In the genomic region with DNA sequence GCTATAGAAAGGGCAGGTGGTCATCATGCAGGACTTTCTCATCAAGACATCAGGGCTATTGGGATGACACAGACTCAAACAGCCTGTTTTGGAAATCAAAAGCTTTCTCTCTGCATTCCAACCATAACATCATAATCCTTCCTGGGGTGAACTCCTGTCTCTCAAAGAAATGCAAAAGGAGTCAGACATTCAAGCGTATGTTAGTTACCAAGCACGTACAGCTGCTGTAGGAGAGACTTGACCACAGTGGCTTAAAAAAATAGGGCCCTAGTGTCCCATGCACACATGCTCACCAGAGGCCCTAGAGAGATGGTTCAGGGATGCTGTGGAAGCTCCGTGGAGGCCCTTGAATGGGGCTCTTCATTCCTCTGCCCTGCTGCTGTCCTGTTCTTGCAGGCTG, we compare ENCODE assay signal across 10 cellular contexts. TPM values are rescaled to one million over a fixed set of nuclear protein-coding genes. Genes with fewer than 3 reads are reported as not detected.
"Had no signal": no experiment of that assay in that cellular context is flagged by ENCODE, and none has a peak within 500 bp of the region (broad histone marks: within the 10 kb centered on the region; RNA-seq: fewer than 3 reads in every experiment).

No MANE protein-coding gene starts in this region.

- DNase-seq: GM23248, GOT3, H7, HFFc6, KG1 had no signal

- H3K9ac ChIP-seq: GM23248 had no signal

- ATAC-seq: HCT116, HepG2, K562 had no signal

- H3K27ac ChIP-seq: GM23248, HL-60 had no signal

- H3K4me1 ChIP-seq: HAP-1 had no signal

- H3K4me3 ChIP-seq: GM23248, HAP-1, K562 had no signal

- H3K36me3 ChIP-seq: HAP-1 had no signal

- H2AFZ ChIP-seq: GM23248 had no signal

RNA-seq across cellular contexts. Expression of a gene that starts 24.6 kb away (rescaled TPM):
- total RNA-seq: H7, HepG2 had no signal
- polyA plus RNA-seq: HepG2, K562 had no signal
